In the genomic region with DNA sequence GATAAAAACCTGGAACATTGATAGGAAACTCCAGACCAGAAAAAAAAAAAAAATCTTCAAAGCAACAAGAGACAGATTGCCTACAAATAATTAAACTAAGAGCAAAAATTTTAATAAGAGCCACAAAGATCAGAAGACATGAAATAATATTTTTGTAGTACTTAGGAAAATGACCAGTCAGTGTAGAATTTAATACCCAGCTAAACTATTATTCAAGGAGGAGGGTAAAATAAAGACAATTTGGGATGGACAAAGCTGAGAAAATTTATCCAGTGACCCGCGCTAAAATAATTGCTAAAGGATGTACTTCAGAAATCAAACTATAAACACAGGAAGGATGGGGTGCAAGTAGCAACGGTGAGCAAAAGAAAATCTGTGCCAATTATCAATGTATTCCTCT, we compare ENCODE assay signal across 34 cellular contexts.
"Had no signal": no experiment of that assay in that cellular context is flagged by ENCODE, and none has a peak within 500 bp of the region (broad histone marks: within the 10 kb centered on the region; RNA-seq: fewer than 3 reads in every experiment).

No MANE protein-coding gene starts in this region.

- H3K4me2 ChIP-seq: KMS-11 had no signal

- H3K4me3 ChIP-seq: MG63 had no signal

- H3K9ac ChIP-seq: KMS-11 had no signal

- H3K27ac ChIP-seq: KMS-11 had no signal

- H3K27me3 ChIP-seq: MG63 had no signal

- DNase-seq: Karpas-422, Kasumi-1, MG63, MM.1S, MV-4-11, NCI-H1048, NCI-H1092 treated with DMSO at 0.1 percent for 48 hours, NCI-H1105, NCI-H1105 treated with DMSO at 0.1 percent for 48 hours, NCI-H1417, NCI-H1417 treated with DMSO at 0.1 percent for 48 hours, NCI-H1436, NCI-H1436 treated with DMSO at 0.1 percent for 48 hours, NCI-H146, NCI-H1694, NCI-H1694 treated with DMSO at 0.1 percent for 48 hours, NCI-H187, NCI-H187 treated with DMSO at 0.1 percent for 48 hours, NCI-H1930, NCI-H2029, NCI-H2029 treated with DMSO at 0.1 percent for 48 hours, NCI-H2081, NCI-H2081 treated with DMSO at 0.1 percent for 48 hours, NCI-H2107, NCI-H2171, NCI-H2171 treated with DMSO at 0.1 percent for 48 hours, NCI-H2227 treated with DMSO at 0.1 percent for 48 hours, NCI-H226, NCI-H345, NCI-H446, NCI-H446 treated with DMSO at 0.1 percent for 48 hours, NCI-H510A, NCI-H510A treated with DMSO at 0.1 percent for 48 hours had no signal

- H3K36me3 ChIP-seq: MG63 had no signal
